Comparison of ENCODE assay signal across 16 cellular contexts in genomic region chr4:52552778-52553177, GRCh38.
DNase-seq lines count a peak whose midpoint lies in the region; ATAC-seq and TF ChIP-seq lines count a peak whose summit lies in the region.
"Had no signal": no experiment of that assay in that cellular context is flagged by ENCODE, and none has a peak within 500 bp of the region (broad histone marks: within the 10 kb centered on the region; RNA-seq: fewer than 3 reads in every experiment).

No MANE protein-coding gene starts in this region.

- CTCF ChIA-PET in HEK293 (lab: Yijun Ruan, JAX), result interaction anchor here (1.4 kb wide), 1 partner anchor 430 kb away, joined by 5 read pairs; no protein-coding TSS in a partner anchor

- H3K27me3 ChIP-seq in neural progenitor cell, result no peaks in the 10 kb centered on the region
- H3K27me3 ChIP-seq: BLaER1 treated with 17β-estradiol and CSF1 and Interleukin-3, amounts not matched to agents 10 nM and 100 nM had no signal

- H3K27ac Mint-ChIP-seq in neural progenitor cell, result peak overlapping the region; percentile 64

- peak; percentile 4 for DNase-seq in NCI-H69 (lab: John Stamatoyannopoulos, UW)
- DNase-seq in amniotic epithelial cell (ENCODE audit: low read depth), result peak; percentile 48
- no peak for DNase-seq in neural progenitor cell (ENCODE audit: low spot score)
- no peak for DNase-seq in head of caudate nucleus
- DNase-seq in activated CD4-positive, alpha-beta T cell treated with anti-CD3 and anti-CD28 coated beads, Interleukin-2, amount 50 U/mL, for 1 hour, result no peak
- DNase-seq: DND-41, NCI-H1436, NCI-H2029, NCI-H2171 treated with DMSO at 0.1 percent for 48 hours, NCI-H774 had no signal

- POLR2A ChIA-PET in HEK293 (lab: Yijun Ruan, JAX), result no interaction called here

- H3K36me3 ChIP-seq in HEK293 (ENCODE audit: control insufficient read depth in 2 of 2, insufficient read depth in 1 of 2, low read length in 2 of 2) (no peaks in the 10 kb centered on the region), neural progenitor cell (no peaks in the 10 kb centered on the region)
- H3K36me3 ChIP-seq: BLaER1 treated with 17β-estradiol and CSF1 and Interleukin-3, amounts not matched to agents 10 nM and 100 nM had no signal

- no peak overlapping the region for H3K4me3 Mint-ChIP-seq in neural progenitor cell

- TF ChIP-seq CTCF in HEK293 (tag by site-specific recombination; IDR thresholded peaks at IDR 0.05), result no peak
- TF ChIP-seq CTCF in neural progenitor cell (IDR thresholded peaks at IDR 0.05), result no peak

- no peaks in the 10 kb centered on the region for H3K79me2 ChIP-seq in neural progenitor cell (ENCODE audit: low read depth)

- H3F3A ChIP-seq in neural progenitor cell (ENCODE audit: low read depth), result peaks cover 12% of the 10 kb centered on the region

- no peak for ATAC-seq in GM21447 (IDR thresholded peaks at IDR 0.05; ENCODE audit: unreplicated experiment)
- no peak for ATAC-seq in HG03439 (IDR thresholded peaks at IDR 0.05; ENCODE audit: unreplicated experiment)
- ATAC-seq: GM12878, Right ventricle myocardium inferior had no signal

- no peak overlapping the region for H3K4me2 ChIP-seq in neural progenitor cell
- H3K4me2 ChIP-seq: BLaER1 treated with 17β-estradiol and CSF1 and Interleukin-3, amounts not matched to agents 10 nM and 100 nM had no signal

- peaks cover 10% of the 10 kb centered on the region for H3K27me3 Mint-ChIP-seq in neural progenitor cell (ENCODE audit: insufficient read depth, low read depth)

- no peaks in the 10 kb centered on the region for H3K36me3 Mint-ChIP-seq in neural progenitor cell

- H3K9me3 ChIP-seq in HEK293 (ENCODE audit: control insufficient read depth, insufficient read depth, low read depth, low read length), result no peaks in the 10 kb centered on the region
- no peaks in the 10 kb centered on the region for H3K9me3 ChIP-seq in neural progenitor cell (ENCODE audit: low read depth)
- H3K9me3 ChIP-seq: BLaER1 treated with 17β-estradiol and CSF1 and Interleukin-3, amounts not matched to agents 10 nM and 100 nM had no signal

- no peaks in the 10 kb centered on the region for H4K20me1 ChIP-seq in neural progenitor cell (ENCODE audit: low read depth)
- H4K20me1 ChIP-seq: BLaER1 treated with 17β-estradiol and CSF1 and Interleukin-3, amounts not matched to agents 10 nM and 100 nM had no signal

- intact Hi-C loops in head of caudate nucleus (cut with DNase I), result no loop called here

- H3K4me3 ChIP-seq in HEK293 (ENCODE audit: low read depth, low read length) (no peak overlapping the region), neural progenitor cell (no peak overlapping the region)
- H3K4me3 ChIP-seq: BLaER1 treated with 17β-estradiol and CSF1 and Interleukin-3, amounts not matched to agents 10 nM and 100 nM; GM12878 had no signal

- H3K4me1 Mint-ChIP-seq in neural progenitor cell, result peaks cover 47% of the 10 kb centered on the region

- H3K9me3 Mint-ChIP-seq in neural progenitor cell, result peaks cover 12% of the 10 kb centered on the region

- H3K4me1 ChIP-seq in HEK293 (ENCODE audit: control insufficient read depth, insufficient read depth, low read length) (no peaks in the 10 kb centered on the region), neural progenitor cell (peaks cover 30% of the 10 kb centered on the region)
- H3K4me1 ChIP-seq: BLaER1 treated with 17β-estradiol and CSF1 and Interleukin-3, amounts not matched to agents 10 nM and 100 nM had no signal

- no peak overlapping the region for H3K27ac ChIP-seq in HEK293 (ENCODE audit: extremely low read depth, low read depth, low read length)
- H3K27ac ChIP-seq in neural progenitor cell, result no peak overlapping the region
- H3K27ac ChIP-seq: BLaER1 treated with 17β-estradiol and CSF1 and Interleukin-3, amounts not matched to agents 10 nM and 100 nM had no signal

- no peak overlapping the region for H2AFZ ChIP-seq in neural progenitor cell (replicated peaks)

- no peak overlapping the region for H3K9ac ChIP-seq in neural progenitor cell
- H3K9ac ChIP-seq: BLaER1 treated with 17β-estradiol and CSF1 and Interleukin-3, amounts not matched to agents 10 nM and 100 nM had no signal

TF ChIP-seq in HEK293, 187 proteins besides CTCF, POLR2A, EP300 and RAD21:
- TF ChIP-seq SCRT2 (tag by site-specific recombination; IDR thresholded peaks at IDR 0.05) (peak; percentile 91), ZNF121 (tag by site-specific recombination; IDR thresholded peaks at IDR 0.05) (no peak), ZIC2 (tag by site-specific recombination; IDR thresholded peaks at IDR 0.05) (peak; percentile 85), ZNF549 (tag by site-specific recombination; IDR thresholded peaks at IDR 0.05) (peak; percentile 71), ZNF366 (tag by site-specific recombination; conservative IDR thresholded peaks at IDR 0.05) (no peak)

Comparison
In these comparisons a context has a peak if more than half of its experiments do, and no peak if none do; other contexts are left out.
1. DNase-seq: peak in NCI-H69 (single experiment) and amniotic epithelial cell (single experiment); none in neural progenitor cell (single experiment), head of caudate nucleus (0 of 42) and activated CD4-positive, alpha-beta T cell treated with anti-CD3 and anti-CD28 coated beads, Interleukin-2, amount 50 U/mL, for 1 hour (single experiment).